ENCODE assay signal across 8 cellular contexts in genomic region chr11:35404397-35404775, GRCh38.
DNase-seq lines count a peak whose midpoint lies in the region; ATAC-seq and TF ChIP-seq lines count a peak whose summit lies in the region.
"Had no signal": no experiment of that assay in that cellular context is flagged by ENCODE, and none has a peak within 500 bp of the region (broad histone marks: within the 10 kb centered on the region; RNA-seq: fewer than 3 reads in every experiment).

No MANE protein-coding gene starts in this region.

- TF ChIP-seq CTCF in HL-60 (IDR thresholded peaks at IDR 0.05; ENCODE audit: insufficient read depth, low read length) = peak; percentile 57
- peak; percentile 63 for TF ChIP-seq CTCF in astrocyte of the spinal cord (IDR thresholded peaks at IDR 0.05; ENCODE audit: low read depth, low read length)

- no peak overlapping the region for H3K27ac ChIP-seq in HL-60 (replicated peaks)

- H3K4me3 ChIP-seq in HL-60 (replicated peaks; ENCODE audit: insufficient read depth, low read length) = no peak overlapping the region
- no peak overlapping the region for H3K4me3 ChIP-seq in astrocyte of the spinal cord (ENCODE audit: low read depth, low read length)

- H3K27me3 ChIP-seq in HL-60 (ENCODE audit: insufficient read depth, poor library complexity, severe bottlenecking) = peaks cover 2% of the 10 kb centered on the region

- DNase-seq in EH (ENCODE audit: low read depth) = peak; percentile 44
- peak in 1 of 2 experiments; percentile 21 for DNase-seq in HL-60 (ENCODE audit: low read depth in 1 of 2, low spot score in 1 of 2)
- DNase-seq in astrocyte of the spinal cord (ENCODE audit: low read depth, low spot score) = peak; percentile 42
- peak; percentile 45 for DNase-seq in midbrain (lab: John Stamatoyannopoulos, UW)
- DNase-seq in activated CD8-positive, alpha-beta memory T cell treated with anti-CD3 and anti-CD28 coated beads, Interleukin-2, amount 50 U/mL, for 4 hours = no peak

- in situ Hi-C loops in astrocyte of the spinal cord (cut with HindIII; ENCODE audit: low sequenced_read_pairs) = no loop called here

- no peak for ATAC-seq in GM18502 (IDR thresholded peaks at IDR 0.05; ENCODE audit: poor library complexity, unreplicated experiment)
- ATAC-seq in GM18909 (IDR thresholded peaks at IDR 0.05; ENCODE audit: poor library complexity, unreplicated experiment) = no peak
- ATAC-seq: T-cell had no signal
